In genomic region chr14:58637391-58638230, GRCh38 we compare ENCODE assay signal across 1 cellular context.
TF ChIP-seq lines count a peak whose summit lies in the region.

A gene with protein sequence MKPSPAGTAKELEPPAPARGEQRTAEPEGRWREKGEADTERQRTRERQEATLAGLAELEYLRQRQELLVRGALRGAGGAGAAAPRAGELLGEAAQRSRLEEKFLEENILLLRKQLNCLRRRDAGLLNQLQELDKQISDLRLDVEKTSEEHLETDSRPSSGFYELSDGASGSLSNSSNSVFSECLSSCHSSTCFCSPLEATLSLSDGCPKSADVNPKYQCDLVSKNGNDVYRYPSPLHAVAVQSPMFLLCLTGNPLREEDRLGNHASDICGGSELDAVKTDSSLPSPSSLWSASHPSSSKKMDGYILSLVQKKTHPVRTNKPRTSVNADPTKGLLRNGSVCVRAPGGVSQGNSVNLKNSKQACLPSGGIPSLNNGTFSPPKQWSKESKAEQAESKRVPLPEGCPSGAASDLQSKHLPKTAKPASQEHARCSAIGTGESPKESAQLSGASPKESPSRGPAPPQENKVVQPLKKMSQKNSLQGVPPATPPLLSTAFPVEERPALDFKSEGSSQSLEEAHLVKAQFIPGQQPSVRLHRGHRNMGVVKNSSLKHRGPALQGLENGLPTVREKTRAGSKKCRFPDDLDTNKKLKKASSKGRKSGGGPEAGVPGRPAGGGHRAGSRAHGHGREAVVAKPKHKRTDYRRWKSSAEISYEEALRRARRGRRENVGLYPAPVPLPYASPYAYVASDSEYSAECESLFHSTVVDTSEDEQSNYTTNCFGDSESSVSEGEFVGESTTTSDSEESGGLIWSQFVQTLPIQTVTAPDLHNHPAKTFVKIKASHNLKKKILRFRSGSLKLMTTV (plus strand): TSS chr14:58637962. CDS start chr14:58638203, 241 bp downstream.

TF ChIP-seq in liver, 16 proteins besides CTCF, POLR2A, EP300 and RAD21 (continued from another document):
- TF ChIP-seq, protein P1, sequence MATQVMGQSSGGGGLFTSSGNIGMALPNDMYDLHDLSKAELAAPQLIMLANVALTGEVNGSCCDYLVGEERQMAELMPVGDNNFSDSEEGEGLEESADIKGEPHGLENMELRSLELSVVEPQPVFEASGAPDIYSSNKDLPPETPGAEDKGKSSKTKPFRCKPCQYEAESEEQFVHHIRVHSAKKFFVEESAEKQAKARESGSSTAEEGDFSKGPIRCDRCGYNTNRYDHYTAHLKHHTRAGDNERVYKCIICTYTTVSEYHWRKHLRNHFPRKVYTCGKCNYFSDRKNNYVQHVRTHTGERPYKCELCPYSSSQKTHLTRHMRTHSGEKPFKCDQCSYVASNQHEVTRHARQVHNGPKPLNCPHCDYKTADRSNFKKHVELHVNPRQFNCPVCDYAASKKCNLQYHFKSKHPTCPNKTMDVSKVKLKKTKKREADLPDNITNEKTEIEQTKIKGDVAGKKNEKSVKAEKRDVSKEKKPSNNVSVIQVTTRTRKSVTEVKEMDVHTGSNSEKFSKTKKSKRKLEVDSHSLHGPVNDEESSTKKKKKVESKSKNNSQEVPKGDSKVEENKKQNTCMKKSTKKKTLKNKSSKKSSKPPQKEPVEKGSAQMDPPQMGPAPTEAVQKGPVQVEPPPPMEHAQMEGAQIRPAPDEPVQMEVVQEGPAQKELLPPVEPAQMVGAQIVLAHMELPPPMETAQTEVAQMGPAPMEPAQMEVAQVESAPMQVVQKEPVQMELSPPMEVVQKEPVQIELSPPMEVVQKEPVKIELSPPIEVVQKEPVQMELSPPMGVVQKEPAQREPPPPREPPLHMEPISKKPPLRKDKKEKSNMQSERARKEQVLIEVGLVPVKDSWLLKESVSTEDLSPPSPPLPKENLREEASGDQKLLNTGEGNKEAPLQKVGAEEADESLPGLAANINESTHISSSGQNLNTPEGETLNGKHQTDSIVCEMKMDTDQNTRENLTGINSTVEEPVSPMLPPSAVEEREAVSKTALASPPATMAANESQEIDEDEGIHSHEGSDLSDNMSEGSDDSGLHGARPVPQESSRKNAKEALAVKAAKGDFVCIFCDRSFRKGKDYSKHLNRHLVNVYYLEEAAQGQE (IDR thresholded peaks at IDR 0.05), result no peak
- TF ChIP-seq EGR1 (IDR thresholded peaks at IDR 0.05; ENCODE audit: low read depth in 2 of 2) (no peak), HNF4A (conservative IDR thresholded peaks at IDR 0.05) (no peak), YY1 (IDR thresholded peaks at IDR 0.05) (no peak), SP1 (IDR thresholded peaks at IDR 0.05) (no peak), TAF1 (conservative IDR thresholded peaks at IDR 0.05) (no peak), HNF4G (IDR thresholded peaks at IDR 0.05) (no peak), JUND (IDR thresholded peaks at IDR 0.05) (no peak)
- TF ChIP-seq, protein P2, sequence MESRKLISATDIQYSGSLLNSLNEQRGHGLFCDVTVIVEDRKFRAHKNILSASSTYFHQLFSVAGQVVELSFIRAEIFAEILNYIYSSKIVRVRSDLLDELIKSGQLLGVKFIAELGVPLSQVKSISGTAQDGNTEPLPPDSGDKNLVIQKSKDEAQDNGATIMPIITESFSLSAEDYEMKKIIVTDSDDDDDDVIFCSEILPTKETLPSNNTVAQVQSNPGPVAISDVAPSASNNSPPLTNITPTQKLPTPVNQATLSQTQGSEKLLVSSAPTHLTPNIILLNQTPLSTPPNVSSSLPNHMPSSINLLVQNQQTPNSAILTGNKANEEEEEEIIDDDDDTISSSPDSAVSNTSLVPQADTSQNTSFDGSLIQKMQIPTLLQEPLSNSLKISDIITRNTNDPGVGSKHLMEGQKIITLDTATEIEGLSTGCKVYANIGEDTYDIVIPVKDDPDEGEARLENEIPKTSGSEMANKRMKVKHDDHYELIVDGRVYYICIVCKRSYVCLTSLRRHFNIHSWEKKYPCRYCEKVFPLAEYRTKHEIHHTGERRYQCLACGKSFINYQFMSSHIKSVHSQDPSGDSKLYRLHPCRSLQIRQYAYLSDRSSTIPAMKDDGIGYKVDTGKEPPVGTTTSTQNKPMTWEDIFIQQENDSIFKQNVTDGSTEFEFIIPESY (IDR thresholded peaks at IDR 0.05), result no peak
- TF ChIP-seq, protein P3, sequence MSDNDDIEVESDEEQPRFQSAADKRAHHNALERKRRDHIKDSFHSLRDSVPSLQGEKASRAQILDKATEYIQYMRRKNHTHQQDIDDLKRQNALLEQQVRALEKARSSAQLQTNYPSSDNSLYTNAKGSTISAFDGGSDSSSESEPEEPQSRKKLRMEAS (IDR thresholded peaks at IDR 0.05), result no peak
